In the genomic region with DNA sequence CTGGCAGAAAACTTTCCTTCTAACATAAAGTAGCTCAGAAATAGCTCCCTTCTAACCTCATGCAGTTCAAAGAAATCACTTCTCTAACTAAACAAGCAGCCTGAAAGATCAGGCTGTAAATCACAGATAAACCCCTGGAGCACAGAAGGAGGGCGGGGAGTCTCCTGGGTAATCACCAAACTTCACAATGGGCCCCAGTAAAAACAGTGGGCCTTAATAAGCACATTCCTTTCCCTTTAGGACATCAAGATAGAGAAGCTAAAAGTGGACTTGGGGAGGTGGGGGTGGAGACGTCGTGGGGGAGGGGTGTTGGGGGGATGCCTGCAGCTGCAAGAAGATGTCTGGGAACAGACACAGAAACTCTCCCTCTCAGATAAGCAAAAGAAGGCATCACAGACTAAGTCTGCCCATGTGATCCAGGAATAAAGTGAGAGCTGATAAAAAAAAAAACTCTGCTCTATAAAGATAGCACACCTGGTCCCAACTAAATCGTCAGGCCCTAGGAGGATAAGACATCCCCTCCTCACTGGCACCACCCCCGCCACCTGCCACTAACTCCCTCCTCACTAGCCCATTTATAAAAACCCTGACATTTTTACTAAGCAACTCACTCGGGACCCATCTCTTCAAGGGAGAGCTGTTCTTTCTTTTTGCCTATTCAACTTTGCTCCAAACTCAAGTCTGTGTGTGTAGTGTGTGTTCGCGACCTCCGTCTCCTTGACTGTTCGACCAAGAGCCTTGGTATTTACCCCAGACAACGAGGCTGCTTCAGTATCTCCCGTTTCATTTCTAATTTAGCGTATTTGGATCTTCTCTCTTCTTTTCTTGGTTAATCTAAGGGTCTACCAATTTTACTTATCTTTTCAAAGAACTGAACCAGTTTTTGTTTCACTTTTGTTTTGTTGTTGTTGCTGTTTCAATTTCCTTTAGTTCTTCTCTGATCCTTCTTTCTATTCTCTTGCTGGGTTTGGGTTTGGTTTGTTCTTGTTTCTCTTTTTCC, we compare ENCODE assay signal across 8 cellular contexts. TPM values are rescaled to one million over a fixed set of nuclear protein-coding genes. Genes with fewer than 3 reads are reported as not detected.
DNase-seq lines count a peak whose midpoint lies in the region; ATAC-seq and TF ChIP-seq lines count a peak whose summit lies in the region.

No MANE protein-coding gene starts in this region.

- H3K27ac ChIP-seq in osteoblast (ENCODE audit: low read depth, low read length) = peak overlapping the region; percentile 83

- CTCF ChIA-PET in activated B cell treated with CpG ODN at 0.5 μM for 24 hours (lab: Charles Lee) = interaction anchor here (1.5 kb wide), 1 partner anchor 83 kb away, joined by 3 read pairs; no protein-coding TSS in a partner anchor

- H3K36me3 ChIP-seq in osteoblast (ENCODE audit: insufficient read depth, low read length) = no peaks in the 10 kb centered on the region

- ATAC-seq in HG02885 (IDR thresholded peaks at IDR 0.05; ENCODE audit: poor library complexity, unreplicated experiment) (peak; percentile 47), activated B cell treated with CpG ODN at 0.5 μM for 24 hours (ENCODE audit: low read depth) (peak; percentile 53), HG03460 (IDR thresholded peaks at IDR 0.05; ENCODE audit: unreplicated experiment) (no peak)

- DNase-seq in EH (ENCODE audit: low read depth) (peak; percentile 93), activated B cell treated with CpG ODN at 0.5 μM for 24 hours (no peak), fibroblast of villous mesenchyme (ENCODE audit: low read depth) (peak; percentile 97), osteoblast (ENCODE audit: insufficient read length, low spot score, missing footprints) (no peak), HPDE6-E6E7 (ENCODE audit: extremely low spot score) (no peak), anterior cingulate cortex (lab: John Stamatoyannopoulos, UW) (no peak)

- peaks cover 47% of the 10 kb centered on the region for H3K4me1 Mint-ChIP-seq in activated B cell treated with CpG ODN at 0.5 μM for 24 hours

- H3K4me3 ChIP-seq in fibroblast of villous mesenchyme (ENCODE audit: low read depth, low read length) (peak overlapping the region; percentile 67), osteoblast (ENCODE audit: insufficient read depth, low read length) (peak overlapping the region; percentile 69)

- no peaks in the 10 kb centered on the region for H3K27me3 ChIP-seq in osteoblast (ENCODE audit: insufficient read depth, low read length)

- POLR2A ChIA-PET in activated B cell treated with CpG ODN at 0.5 μM for 24 hours (lab: Charles Lee) = interaction anchor here (0.7 to 1.9 kb wide), 5 partner anchors 32 to 82 kb away, joined by 3 to 8 read pairs (median 7); partner anchors contain the start of genes DNAJC15 and EPSTI1

- TF ChIP-seq CTCF in activated B cell treated with CpG ODN at 0.5 μM for 24 hours (IDR thresholded peaks at IDR 0.05) = no peak
- no peak for TF ChIP-seq CTCF in fibroblast of villous mesenchyme (IDR thresholded peaks at IDR 0.05; ENCODE audit: insufficient read depth, low read depth, low read length)
- no peak for TF ChIP-seq CTCF in osteoblast (IDR thresholded peaks at IDR 0.05; ENCODE audit: extremely low read depth, low read depth, low read length)

- H3K27me3 Mint-ChIP-seq in activated B cell treated with CpG ODN at 0.5 μM for 24 hours = no peaks in the 10 kb centered on the region

- H3K9me3 Mint-ChIP-seq in activated B cell treated with CpG ODN at 0.5 μM for 24 hours = no peaks in the 10 kb centered on the region

- intact Hi-C loops in activated B cell treated with CpG ODN at 0.5 μM for 24 hours (cut with micrococcal nuclease) = loop anchor here (1.0 to 2.0 kb wide), 5 partner anchors 10 to 84 kb away; partner anchors contain the start of gene EPSTI1

- H3K36me3 Mint-ChIP-seq in activated B cell treated with CpG ODN at 0.5 μM for 24 hours (ENCODE audit: low read depth) = peaks cover 9% of the 10 kb centered on the region

- peaks cover 68% of the 10 kb centered on the region for H3K79me2 ChIP-seq in osteoblast (ENCODE audit: insufficient read depth, low read length)

- H3K4me3 Mint-ChIP-seq in activated B cell treated with CpG ODN at 0.5 μM for 24 hours = no peak overlapping the region

- peaks cover 35% of the 10 kb centered on the region for H3K4me1 ChIP-seq in osteoblast (ENCODE audit: insufficient read depth, low read length)

- H3K27ac Mint-ChIP-seq in activated B cell treated with CpG ODN at 0.5 μM for 24 hours = no peak overlapping the region

- peak overlapping the region; percentile 77 for H2AFZ ChIP-seq in osteoblast (ENCODE audit: low read length)

- peak overlapping the region; percentile 84 for H3K4me2 ChIP-seq in osteoblast (ENCODE audit: insufficient read depth, low read length)

- no peaks in the 10 kb centered on the region for H4K20me1 ChIP-seq in osteoblast (ENCODE audit: insufficient read depth, low read length)

- H3K9me3 ChIP-seq in osteoblast (ENCODE audit: low read depth, low read length) = no peaks in the 10 kb centered on the region

RNA-seq across cellular contexts. Expression of gene DNAJC15, which starts 31.7 kb away (rescaled TPM):
- total RNA-seq in activated B cell treated with CpG ODN at 0.5 μM for 24 hours (19.1 and 19.3 TPM in 2 replicates), fibroblast of villous mesenchyme (4.7 and 6.1 TPM in 2 replicates), osteoblast (13.0 and 17.0 TPM in 2 replicates)

Comparison
In these comparisons a context has a peak if more than half of its experiments do, and no peak if none do; other contexts are left out.
1. DNase-seq: peak in EH (single experiment) and fibroblast of villous mesenchyme (single experiment); none in activated B cell treated with CpG ODN at 0.5 μM for 24 hours (single experiment), osteoblast (single experiment), HPDE6-E6E7 (single experiment) and anterior cingulate cortex (0 of 58).